In genomic region chr3:156682963-156683362, GRCh38 we compare ENCODE assay signal across 22 cellular contexts. TPM values are rescaled to one million over a fixed set of nuclear protein-coding genes. Genes with fewer than 3 reads are reported as not detected.
DNase-seq lines count a peak whose midpoint lies in the region; ATAC-seq, FAIRE-seq and TF ChIP-seq lines count a peak whose summit lies in the region.
"Had no signal": no experiment of that assay in that cellular context is flagged by ENCODE, and none has a peak within 500 bp of the region (broad histone marks: within the 10 kb centered on the region; RNA-seq: fewer than 3 reads in every experiment).

No MANE protein-coding gene starts in this region.

- H4K20me1 ChIP-seq in GM12878 (ENCODE audit: control insufficient read depth, insufficient read depth), result no peaks in the 10 kb centered on the region; the same call in 1 of the 2 replicates

- no TSS peak for BruUV-seq in GM12878 (replicated peaks; lab: Mats Ljungman, UMichigan)

- H3K4me3 ChIP-seq in GM12878 (peak overlapping the region; percentile 42; the same call in 1 of the 2 replicates), parathyroid adenoma (ENCODE audit: low read depth, low read length) (no peak overlapping the region), brain microvascular endothelial cell (ENCODE audit: low read depth, low read length) (no peak overlapping the region), tibial artery (peak overlapping the region in 1 of 2 donors; percentile 25)
- H3K4me3 ChIP-seq: GM23338, ovary, thyroid gland had no signal

- RAD21 ChIA-PET in GM12878 (lab: Charles Lee; ENCODE audit: unreplicated experiment), result interaction anchor here (0.9 to 2.8 kb wide), 15 partner anchors 9 to 532 kb away, joined by 3 to 12 read pairs (median 3); partner anchors contain the start of genes LEKR1, SSR3 and TIPARP

- H3K9me3 ChIP-seq in GM12878 (replicated peaks; ENCODE audit: control insufficient read depth, insufficient read depth, low read length) (no peaks in the 10 kb centered on the region), parathyroid adenoma (ENCODE audit: control insufficient read depth, low read length) (no peaks in the 10 kb centered on the region), tibial artery (no peaks in the 10 kb centered on the region)
- H3K9me3 ChIP-seq: ovary, thyroid gland had no signal

- H3K27me3 ChIP-seq in GM12878 (replicated peaks in 1 of 2; ENCODE audit: control insufficient read depth in 2 of 2, insufficient read depth in 2 of 2, low read length in 1 of 2), result no peaks in the 10 kb centered on the region
- no peaks in the 10 kb centered on the region for H3K27me3 ChIP-seq in parathyroid adenoma (ENCODE audit: control insufficient read depth, insufficient read depth, low read length)
- H3K27me3 ChIP-seq in brain microvascular endothelial cell (replicated peaks), result no peaks in the 10 kb centered on the region
- no peaks in the 10 kb centered on the region for H3K27me3 ChIP-seq in tibial artery
- H3K27me3 ChIP-seq: dorsolateral prefrontal cortex, ovary, thyroid gland had no signal

- no peak for TF ChIP-seq CTCF in GM12878 (IDR thresholded peaks at IDR 0.05 in 2 of 3, conservative IDR thresholded peaks at IDR 0.05 in 1 of 3; ENCODE audit: control insufficient read depth in 2 of 3, extremely low read depth in 1 of 3, insufficient read depth in 1 of 3, low read depth in 3 of 3, low read length in 3 of 3)
- no peak for TF ChIP-seq CTCF in parathyroid adenoma (IDR thresholded peaks at IDR 0.05)
- TF ChIP-seq CTCF in brain microvascular endothelial cell (IDR thresholded peaks at IDR 0.05; ENCODE audit: low read depth, low read length, missing control alignments), result no peak
- no peak for TF ChIP-seq CTCF in tibial artery (IDR thresholded peaks at IDR 0.05)

- ATAC-seq in GM12878, result no peak
- ATAC-seq: GM23338; naive thymus-derived CD4-positive, alpha-beta T cell; right cardiac atrium had no signal

- peaks cover 2 to 20% of the 10 kb centered on the region in 2 experiments for H3K36me3 ChIP-seq in GM12878 (ENCODE audit: control insufficient read depth in 2 of 2, insufficient read depth in 2 of 2, low read length in 1 of 2)
- peaks cover 4% of the 10 kb centered on the region for H3K36me3 ChIP-seq in parathyroid adenoma (ENCODE audit: control insufficient read depth, insufficient read depth, low read length)
- H3K36me3 ChIP-seq in brain microvascular endothelial cell (replicated peaks), result peaks cover 35% of the 10 kb centered on the region
- peaks cover 8 to 19% (median 18%) of the 10 kb centered on the region in 3 donors for H3K36me3 ChIP-seq in tibial artery
- H3K36me3 ChIP-seq: ovary had no signal

- H3K79me2 ChIP-seq in GM12878 (ENCODE audit: control insufficient read depth, insufficient read depth, low read length) (peaks cover 99% of the 10 kb centered on the region), parathyroid adenoma (peaks cover 77% of the 10 kb centered on the region)

- no peak for FAIRE-seq in GM12878 (lab: Jason Lieb, UNC)
- FAIRE-seq: G401.6, GM18507 had no signal

- no peak overlapping the region for H2AFZ ChIP-seq in GM12878 (ENCODE audit: control insufficient read depth, low read depth, low read length)
- no peak overlapping the region for H2AFZ ChIP-seq in parathyroid adenoma
- H2AFZ ChIP-seq: GM23338 had no signal

- no peak overlapping the region; the same call in 1 of the 2 replicates for H3K9ac ChIP-seq in GM12878 (ENCODE audit: control insufficient read depth, insufficient read depth, low read length)
- H3K9ac ChIP-seq in parathyroid adenoma, result no peak overlapping the region

- CTCF ChIA-PET in HEK293T (lab: Yijun Ruan, JAX), result interaction anchor here (0.6 kb wide), 1 partner anchor 58 kb away, joined by 3 read pairs; no protein-coding TSS in a partner anchor
- CTCF ChIA-PET in GM12878 (lab: Yijun Ruan, JAX), result interaction anchor here (0.5 to 1.8 kb wide), 14 partner anchors 9 to 455 kb away, joined by 3 to 14 read pairs (median 4); no protein-coding TSS in a partner anchor

- TF ChIP-seq EP300 in GM12878 (IDR thresholded peaks at IDR 0.05; ENCODE audit: borderline replicate concordance in 1 of 2, control insufficient read depth in 1 of 2, low read depth in 2 of 2, low read length in 2 of 2), result no peak

- H3K4me1 ChIP-seq in GM12878 (ENCODE audit: control insufficient read depth, insufficient read depth, low read length) (peaks cover 48% of the 10 kb centered on the region), parathyroid adenoma (peaks cover 7% of the 10 kb centered on the region), tibial artery (peaks cover 0 to 97% (median 34%) of the 10 kb centered on the region in 4 donors)

- SMC1A ChIA-PET in GM12878 (lab: Charles Lee; ENCODE audit: uncharacterized antibody, unreplicated experiment), result interaction anchor here (0.6 to 3.6 kb wide), 22 partner anchors 9 to 456 kb away, joined by 3 to 12 read pairs (median 4); partner anchors contain the start of gene TIPARP

- DNase-seq in HEK293T (ENCODE audit: extremely low spot score), result no peak
- DNase-seq in NCI-H1417 treated with DMSO at 0.1 percent for 48 hours (lab: John Stamatoyannopoulos, UW), result peak; percentile 25
- no peak for DNase-seq in GM12878 (ENCODE audit: low read depth, low spot score)
- DNase-seq in brain microvascular endothelial cell, result no peak
- no peak for DNase-seq in tibial artery
- DNase-seq in nucleus accumbens (lab: John Stamatoyannopoulos, UW), result no peak
- DNase-seq: activated CD4-positive, alpha-beta memory T cell treated with anti-CD3 and anti-CD28 coated beads for 36 hours; CD4-positive, alpha-beta T cell; dorsolateral prefrontal cortex; KBM-7; MV-4-11; naive thymus-derived CD4-positive, alpha-beta T cell; NCI-H345; NCI-H774; ovary; right cardiac atrium; SHP77 treated with DMSO at 0.1 percent for 48 hours; thyroid gland had no signal

- TF ChIP-seq POLR2A in GM12878 (IDR thresholded peaks at IDR 0.05; ENCODE audit: low read depth, low read length), result no peak

- POLR2A ChIA-PET in HEK293T (lab: Yijun Ruan, JAX), result interaction anchor here (0.9 kb wide), 1 partner anchor 128 kb away, joined by 3 read pairs; the partner anchor contains the start of gene SSR3
- POLR2A ChIA-PET in GM12878 (lab: Charles Lee), result interaction anchor here (0.6 to 1.2 kb wide), 4 partner anchors 21 to 464 kb away, joined by 3 to 8 read pairs (median 5); no protein-coding TSS in a partner anchor

- no peak overlapping the region for H3K27ac ChIP-seq in GM12878 (ENCODE audit: control insufficient read depth, insufficient read depth)
- H3K27ac ChIP-seq in parathyroid adenoma, result peak overlapping the region; percentile 99
- H3K27ac ChIP-seq in brain microvascular endothelial cell, result no peak overlapping the region
- H3K27ac ChIP-seq in tibial artery, result no peak overlapping the region
- H3K27ac ChIP-seq: ovary, thyroid gland had no signal

- H3K4me2 ChIP-seq in GM12878 (ENCODE audit: control insufficient read depth, insufficient read depth) (peak overlapping the region; percentile 91; the same call in 1 of the 2 replicates), parathyroid adenoma (ENCODE audit: low read length) (peak overlapping the region; percentile 2)
- H3K4me2 ChIP-seq: GM23338 had no signal

- intact Hi-C loops in GM12878 (cut with micrococcal nuclease; ENCODE audit: unreplicated experiment), result no loop called here
- intact Hi-C loops in tibial artery (cut with DNase I; ENCODE audit: low total_unique reads), result no loop called here

- TF ChIP-seq RAD21 in GM12878 (IDR thresholded peaks at IDR 0.05; ENCODE audit: insufficient read depth, low read depth, low read length), result no peak

- in situ Hi-C loops in GM12878 (cut with MboI), result loop anchor here (5.0 kb wide), 1 partner anchor 129 kb away; no protein-coding TSS in a partner anchor
- in situ Hi-C loops in brain microvascular endothelial cell (cut with HindIII; ENCODE audit: low pct_ligation_motif_present, low sequenced_read_pairs), result loop anchor here (25.0 kb wide), 1 partner anchor 404 kb away; no protein-coding TSS in a partner anchor

TF ChIP-seq in HEK293T, 16 proteins besides CTCF, POLR2A, EP300 and RAD21 (continues in another document):
- TF ChIP-seq PKNOX1 (IDR thresholded peaks at IDR 0.05), result peak; percentile 48; the same call in 1 of the 2 replicates
- TF ChIP-seq L3MBTL2 (conservative IDR thresholded peaks at IDR 0.05), result no peak

TF ChIP-seq in GM12878, 131 proteins besides CTCF, POLR2A, EP300 and RAD21 (continues in another document):
- no peak for TF ChIP-seq FOXK2 (IDR thresholded peaks at IDR 0.05)
- no peak for TF ChIP-seq RELB (IDR thresholded peaks at IDR 0.05; ENCODE audit: low read depth)
- no peak for TF ChIP-seq RBBP5 (conservative IDR thresholded peaks at IDR 0.05)
- no peak for TF ChIP-seq MEF2A (IDR thresholded peaks at IDR 0.05; ENCODE audit: insufficient read depth, low read depth, low read length)
- no peak for TF ChIP-seq RUNX3 (IDR thresholded peaks at IDR 0.05; ENCODE audit: low read length)

RNA-seq across cellular contexts. Expression of gene TIPARP, which starts 8.6 kb away (rescaled TPM):
- total RNA-seq in GM12878 (2013; cell fraction: nucleolus; rRNA removed), result 60.0 and 68.9 TPM in 2 replicates
- total RNA-seq in GM12878 (2014; rRNA removed) (17.8 and 23.4 TPM in 2 replicates), GM12878 (2014; rRNA removed; fragmentation: Illumina TruSeq; extraction: Trizol) (21.5 TPM in 2 replicates), GM12878 (2021) (13.8 and 14.8 TPM in 2 replicates)
- polyA plus RNA-seq in GM12878 (2011; ENCODE audit: low read depth), result 12.8 TPM
- polyA plus RNA-seq in GM12878 (2011; rRNA removed) (13.5 and 17.2 TPM in 2 replicates), GM12878 (2014; fragmentation: Illumina TruSeq; extraction: Trizol) (17.8 and 22.1 TPM in 2 replicates), GM12878 (2014; fragmentation: Nextera tagmentation; extraction: Ambion mirVana) (1 to 10 TPM; 3.2 to 3.3 TPM), GM12878 (2014; rRNA removed) (7.6 and 9.3 TPM in 2 replicates), GM12878 (2016; fragmentation: Nextera tagmentation; extraction: Ambion mirVana) (1 to 10 TPM; 6.1 to 7.9 TPM)
- polyA plus RNA-seq in GM12878 (2011; cell fraction: cytosol; rRNA removed), result 5.4 and 9.3 TPM in 2 replicates
- 12.0 and 17.3 TPM in 2 replicates for polyA plus RNA-seq in GM12878 (2011; cell fraction: nucleus; rRNA removed)
- polyA plus RNA-seq in GM12878 (2012), result 16.9 and 22.4 TPM in 2 replicates
- polyA minus RNA-seq in GM12878 (2011; rRNA and poly(A)+ RNA removed), result 17.3 and 21.8 TPM in 2 replicates
- polyA minus RNA-seq in GM12878 (2011; cell fraction: cytosol; rRNA and poly(A)+ RNA removed), result 6.5 and 7.7 TPM in 2 replicates
- polyA minus RNA-seq in GM12878 (2011; cell fraction: nucleus; rRNA and poly(A)+ RNA removed), result 41.8 and 42.7 TPM in 2 replicates
